Comparison of ENCODE assay signal across 8 cellular contexts in genomic region chr13:108218044-108218974, GRCh38. TPM values are rescaled to one million over a fixed set of nuclear protein-coding genes. Genes with fewer than 3 reads are reported as not detected.
DNase-seq lines count a peak whose midpoint lies in the region; TF ChIP-seq lines count a peak whose summit lies in the region.

ABHD13 (plus strand) TSS chr13:108218392; CDS start chr13:108229219, 10,827 bp downstream.

- peak within 1 kb of the TSS; percentile 93 for H3K4me3 ChIP-seq in H7 (ENCODE audit: insufficient read depth, low read depth, low read length)
- H3K4me3 ChIP-seq in Loucy (ENCODE audit: low read length, poor library complexity, severe bottlenecking): peak within 1 kb of the TSS; percentile 99
- peak within 1 kb of the TSS; percentile 84 to 91 for H3K4me3 ChIP-seq in foreskin fibroblast (ENCODE audit: low read depth in 1 of 2, low read length in 2 of 2)
- peak within 1 kb of the TSS; percentile 80 to 96 (median 92) for H3K4me3 ChIP-seq in stomach

- peak; percentile 85 for DNase-seq in G401 (ENCODE audit: low spot score)
- DNase-seq in H7: peak; percentile 94
- peak; percentile 98 for DNase-seq in SHP77 (lab: John Stamatoyannopoulos, UW)
- peak; percentile 86 for DNase-seq in activated gamma-delta T cell (lab: John Stamatoyannopoulos, UW)
- peak; percentile 87 to 97 for DNase-seq in foreskin fibroblast
- peak; percentile 94 for DNase-seq in neural crest cell (ENCODE audit: low read depth, low spot score)
- peak; percentile 91 for DNase-seq in stomach

- H3K27ac ChIP-seq in stomach: peak within 1 kb of the TSS; percentile 88 to 93 (median 92)

- peak within 1 kb of the TSS; percentile 94 for H3K9ac ChIP-seq in Loucy (ENCODE audit: low read depth, low read length, poor library complexity, severe bottlenecking)

- no peak for TF ChIP-seq EP300 in stomach (IDR thresholded peaks at IDR 0.05)

- H3K9me3 Mint-ChIP-seq in neural crest cell: no peaks in the 10 kb centered on the region

- H4K20me1 ChIP-seq in Loucy (ENCODE audit: insufficient read depth, low read length, poor library complexity, severe bottlenecking): peaks cover 39% of the 10 kb centered on the region

- H3K27ac Mint-ChIP-seq in neural crest cell (ENCODE audit: unreplicated experiment): peak within 1 kb of the TSS; percentile 99

- TF ChIP-seq CTCF in Loucy (conservative IDR thresholded peaks at IDR 0.05; ENCODE audit: low read length) (no peak), foreskin fibroblast (IDR thresholded peaks at IDR 0.05; ENCODE audit: low read depth, low read length) (no peak), neural crest cell (conservative IDR thresholded peaks at IDR 0.05) (peak; percentile 17), stomach (IDR thresholded peaks at IDR 0.05) (no peak)

- H3K9me3 ChIP-seq in Loucy (ENCODE audit: insufficient read depth, low read depth, low read length) (no peaks in the 10 kb centered on the region), stomach (no peaks in the 10 kb centered on the region)

- H3K36me3 ChIP-seq in H7 (replicated peaks; ENCODE audit: control insufficient read depth, insufficient read depth, low read length) (no peaks in the 10 kb centered on the region), Loucy (ENCODE audit: insufficient read depth, low read length) (no peaks in the 10 kb centered on the region), stomach (no peaks in the 10 kb centered on the region)

- no peaks in the 10 kb centered on the region for H3K9me2 ChIP-seq in Loucy (replicated peaks; ENCODE audit: low read depth, low read length)

- 0 out of 2 replicates have a peak, but pooled peaks cover 3% of the 10 kb centered on the region for H3F3A ChIP-seq in Loucy (ENCODE audit: low read depth)

- peaks cover 42% of the 10 kb centered on the region for H3K4me1 Mint-ChIP-seq in neural crest cell

- H3K27me3 Mint-ChIP-seq in neural crest cell (ENCODE audit: low read depth): no peaks in the 10 kb centered on the region

- peaks cover 65% of the 10 kb centered on the region for H3K79me2 ChIP-seq in Loucy (ENCODE audit: insufficient read depth, low read length)

- peak within 1 kb of the TSS; percentile 98 for H2AFZ ChIP-seq in Loucy (ENCODE audit: low read length)

- H3K4me1 ChIP-seq in Loucy (ENCODE audit: insufficient read depth, low read length, poor library complexity, severe bottlenecking): peaks cover 47% of the 10 kb centered on the region
- H3K4me1 ChIP-seq in stomach: peaks cover 34 to 80% (median 53%) of the 10 kb centered on the region in 4 donors

- peak within 1 kb of the TSS; percentile 95 for H3K4me3 Mint-ChIP-seq in neural crest cell

- 0 out of 2 replicates have a peak, but pooled peaks cover 1% of the 10 kb centered on the region for H3K27me3 ChIP-seq in H7 (ENCODE audit: control insufficient read depth, insufficient read depth, low read length)
- H3K27me3 ChIP-seq in Loucy (ENCODE audit: insufficient read depth, low read length, poor library complexity, severe bottlenecking): no peaks in the 10 kb centered on the region
- H3K27me3 ChIP-seq in stomach: no peaks in the 10 kb centered on the region

- H3K4me2 ChIP-seq in Loucy (ENCODE audit: low read depth, low read length, poor library complexity, severe bottlenecking): peak within 1 kb of the TSS; percentile 98

- in situ Hi-C loops in G401 (cut with HindIII; ENCODE audit: low sequenced_read_pairs): no loop called here

- peak in 2 of 4 donors; percentile 43 to 65 for TF ChIP-seq POLR2A in stomach (IDR thresholded peaks at IDR 0.05)

- WGBS in stomach, 5 donors: 0% methylated on average over 53 to 93 of the region's 93 CpGs

- intact Hi-C loops in stomach (cut with DNase I; ENCODE audit: low total_unique reads): no loop called here

- H3K36me3 Mint-ChIP-seq in neural crest cell (ENCODE audit: low read depth): no peaks in the 10 kb centered on the region

RNA-seq across cellular contexts. Expression of gene ABHD13, which starts in this region (rescaled TPM):
- total RNA-seq in G401 (2014; rRNA removed; shearing (Covaris generic)): 4.8 and 6.1 TPM in 2 replicates
- total RNA-seq in H7 (2014; rRNA removed; shearing (Covaris generic)): 4.1 and 4.6 TPM in 2 replicates
- total RNA-seq in neural crest cell (8.1 and 8.8 TPM in 2 replicates), stomach (10 to 100 TPM in 2 of 5 donors, 1 to 10 TPM in 3; 1.4 to 25.3 (median 7.7) TPM)
- polyA plus RNA-seq in stomach: 1 to 10 TPM; 2.9 to 3.4 (median 3.2) TPM

Comparison
In these comparisons a context has a peak if more than half of its experiments do, and no peak if none do; other contexts are left out.
1. Peak in every context shown above with its lines: DNase-seq, H3K4me3 ChIP-seq and H3K27ac ChIP-seq.